ENCODE assay signal across 8 cellular contexts in genomic region chr12:56160894-56161667, GRCh38. TPM values are rescaled to one million over a fixed set of nuclear protein-coding genes. Genes with fewer than 3 reads are reported as not detected.
DNase-seq lines count a peak whose midpoint lies in the region; ATAC-seq and TF ChIP-seq lines count a peak whose summit lies in the region.

No MANE protein-coding gene starts in this region.

- peaks cover 48 to 58% of the 10 kb centered on the region in 2 donors for H3K4me1 Mint-ChIP-seq in natural killer cell

- H3K9me3 ChIP-seq in AG04450 (ENCODE audit: control insufficient read depth, insufficient read depth, low read length) (no peaks in the 10 kb centered on the region), colonic mucosa (no peaks in the 10 kb centered on the region)

- peaks cover 34% of the 10 kb centered on the region for H3K4me1 ChIP-seq in KMS-11 (ENCODE audit: low read depth, poor library complexity, severe bottlenecking)
- peaks cover 8% of the 10 kb centered on the region for H3K4me1 ChIP-seq in colonic mucosa

- H3K9me3 Mint-ChIP-seq in natural killer cell: no peaks in the 10 kb centered on the region

- H3K79me2 ChIP-seq in KMS-11 (ENCODE audit: insufficient read depth, low read depth): peaks cover 35% of the 10 kb centered on the region

- H3K27me3 ChIP-seq in AG04450 (ENCODE audit: control insufficient read depth, insufficient read depth, low read length): no peaks in the 10 kb centered on the region
- no peaks in the 10 kb centered on the region for H3K27me3 ChIP-seq in KMS-11 (ENCODE audit: insufficient read depth, low read depth)
- H3K27me3 ChIP-seq in colonic mucosa: no peaks in the 10 kb centered on the region

- ATAC-seq in natural killer cell (no peak), HG02642 (IDR thresholded peaks at IDR 0.05; ENCODE audit: poor library complexity, unreplicated experiment) (no peak), GM21367 (IDR thresholded peaks at IDR 0.05; ENCODE audit: unreplicated experiment) (no peak)

- POLR2A ChIA-PET in AG04450 (lab: Yijun Ruan, JAX): interaction anchor here (1.3 to 2.5 kb wide), 3 partner anchors 28 to 43 kb away, joined by 7 to 8 read pairs (median 7); partner anchors contain the start of genes ESYT1, SMARCC2 and ZC3H10

- intact Hi-C loops in colonic mucosa (cut with DNase I) (loop anchor here (5.0 kb wide), 1 partner anchor 34 kb away; the partner anchor contains the start of gene ESYT1), natural killer cell (cut with micrococcal nuclease) (no loop called here), posterior cingulate gyrus (cut with DNase I) (no loop called here)

- DNase-seq in AG04450 (ENCODE audit: low read depth, low spot score) (no peak), colonic mucosa (no peak), natural killer cell (no peak), posterior cingulate gyrus (no peak), GM13976 (ENCODE audit: low spot score) (no peak)

- no peak for TF ChIP-seq CTCF in AG04450 (IDR thresholded peaks at IDR 0.05; ENCODE audit: low read depth, low read length)
- TF ChIP-seq CTCF in KMS-11 (conservative IDR thresholded peaks at IDR 0.05; ENCODE audit: low read depth, low read length): peak; percentile 9; the same call in 1 of the 2 replicates
- no peak for TF ChIP-seq CTCF in colonic mucosa (IDR thresholded peaks at IDR 0.05)
- TF ChIP-seq CTCF in natural killer cell (IDR thresholded peaks at IDR 0.05): no peak
- no peak for TF ChIP-seq CTCF in GM13976 (IDR thresholded peaks at IDR 0.05; ENCODE audit: borderline replicate concordance, control extremely low read depth, extremely low read depth, insufficient read depth, missing control alignments)

- in situ Hi-C loops in GM13976 (cut with MboI; ENCODE audit: low sequenced_read_pairs, unreplicated experiment): no loop called here

- no peaks in the 10 kb centered on the region for H3K27me3 Mint-ChIP-seq in natural killer cell (ENCODE audit: low read depth in 2 of 2)

- H3K4me3 Mint-ChIP-seq in natural killer cell: peak overlapping the region; percentile 96

- H3K4me2 ChIP-seq in KMS-11: no peak overlapping the region; the same call in 1 of the 2 replicates

- H4K20me1 ChIP-seq in KMS-11 (ENCODE audit: insufficient read depth): no peaks in the 10 kb centered on the region

- CTCF ChIA-PET in AG04450 (lab: Charles Lee): interaction anchor here (0.9 to 1.7 kb wide), 2 partner anchors 28 to 42 kb away, joined by 5 to 11 read pairs; partner anchors contain the start of gene SMARCC2

- no peaks in the 10 kb centered on the region for H3K36me3 Mint-ChIP-seq in natural killer cell

- H2AFZ ChIP-seq in KMS-11 (ENCODE audit: low read depth): no peak overlapping the region

- H3K27ac ChIP-seq in AG04450 (ENCODE audit: low read depth, low read length) (peak overlapping the region; percentile 42), KMS-11 (no peak overlapping the region), colonic mucosa (peak overlapping the region; percentile 96)

- H3K9ac ChIP-seq in KMS-11: no peak overlapping the region
- peak overlapping the region; percentile 93 to 100 for H3K9ac ChIP-seq in colonic mucosa (ENCODE audit: low read depth in 2 of 2, low read length in 2 of 2)

- H3K4me3 ChIP-seq in AG04450 (ENCODE audit: low read depth, low read length) (peak overlapping the region; percentile 99), KMS-11 (IDR thresholded peaks at IDR 0.05; ENCODE audit: insufficient read depth, low read depth, low read length) (no peak overlapping the region), colonic mucosa (peak overlapping the region; percentile 76)

- H3K27ac Mint-ChIP-seq in natural killer cell: peak overlapping the region; percentile 96 to 98

- H3K36me3 ChIP-seq in KMS-11 (ENCODE audit: insufficient read depth) (peaks cover 31% of the 10 kb centered on the region; the same call in 1 of the 2 replicates), colonic mucosa (peaks cover 17% of the 10 kb centered on the region)

RNA-seq across cellular contexts. Expression of gene MYL6, which starts 2.9 kb away (rescaled TPM):
- 5,661 and 5,957 TPM in 2 replicates for polyA plus RNA-seq in AG04450 (2011; rRNA removed)
- polyA minus RNA-seq in AG04450 (2011; rRNA and poly(A)+ RNA removed): 1,789 and 1,916 TPM in 2 replicates
- total RNA-seq in colonic mucosa (1,000 to 10,000 TPM; 1,641 to 1,922 TPM), natural killer cell (1,000 to 10,000 TPM in 2 of 3 donors, 100 to 1,000 TPM in 1; 881 to 1,204 (median 1,015) TPM)

RNA-seq across cellular contexts. Expression of gene MYL6B, which starts 8.7 kb away (rescaled TPM):
- 118 and 124 TPM in 2 replicates for polyA plus RNA-seq in AG04450 (2011; rRNA removed)
- polyA minus RNA-seq in AG04450 (2011; rRNA and poly(A)+ RNA removed): 51.2 and 67.1 TPM in 2 replicates
- total RNA-seq in colonic mucosa: 10 to 100 TPM; 18.6 to 19.1 TPM
- 1 to 10 TPM; 6.7 to 8.9 (median 7.4) TPM for total RNA-seq in natural killer cell

RNA-seq across cellular contexts. Expression of gene SMARCC2, which starts 28.2 kb away (rescaled TPM):
- polyA plus RNA-seq in AG04450 (2011; rRNA removed): 90.2 and 101 TPM in 2 replicates
- polyA minus RNA-seq in AG04450 (2011; rRNA and poly(A)+ RNA removed): 167 and 171 TPM in 2 replicates
- total RNA-seq in colonic mucosa (10 to 100 TPM; 80.1 to 84.2 TPM), natural killer cell (100 to 1,000 TPM; 205 to 232 (median 210) TPM)

RNA-seq across cellular contexts. Expression of gene ESYT1, which starts 33.0 kb away (rescaled TPM):
- 127 and 140 TPM in 2 replicates for polyA plus RNA-seq in AG04450 (2011; rRNA removed)
- 246 and 296 TPM in 2 replicates for polyA minus RNA-seq in AG04450 (2011; rRNA and poly(A)+ RNA removed)
- 10 to 100 TPM; 63.9 to 72.8 TPM for total RNA-seq in colonic mucosa
- 100 to 1,000 TPM; 198 to 215 (median 199) TPM for total RNA-seq in natural killer cell

RNA-seq across cellular contexts. Expression of gene ZC3H10, which starts 43.0 kb away (rescaled TPM):
- 1.5 and 1.9 TPM in 2 replicates for polyA plus RNA-seq in AG04450 (2011; rRNA removed)
- 6.9 and 8.0 TPM in 2 replicates for polyA minus RNA-seq in AG04450 (2011; rRNA and poly(A)+ RNA removed)
- total RNA-seq in colonic mucosa (1 to 10 TPM; 3.5 to 6.1 TPM), natural killer cell (10 to 100 TPM; 12.0 to 24.3 (median 16.2) TPM)
